7 cellular contexts compared by ENCODE assay signal in genomic region chr12:112198120-112198733, GRCh38.
A peak's percentile ranks its signal among the peaks of the same experiment; 100 is the strongest.
DNase-seq lines count a peak whose midpoint lies in the region; ATAC-seq and TF ChIP-seq lines count a peak whose summit lies in the region.

No MANE protein-coding gene starts in this region.

- DNase-seq in GM04504 (ENCODE audit: low read depth) (peak; percentile 14), MM.1S (peak; percentile 23), SKM-1 (lab: John Stamatoyannopoulos, UW; ENCODE audit: unreplicated experiment) (peak; percentile 7), anterior cingulate cortex (lab: John Stamatoyannopoulos, UW) (peak in 42 of 58 donors; percentile 2 to 70 (median 22)), iPS DF 19.7 (ENCODE audit: low read depth, low spot score) (peak; percentile 60)
- DNase-seq in stimulated activated CD4-positive, alpha-beta T cell treated with anti-CD3 and anti-CD28 coated beads, Interleukin-12 subunit alpha, Interleukin-12 subunit beta, amount 100 ng/mL, for 48 hours (ENCODE audit: low read depth in 2 of 3, low spot score in 1 of 3) = peak; percentile 29 to 39 (median 30)

- no peak overlapping the region for H2AFZ ChIP-seq in MM.1S (ENCODE audit: low read length)

- no peaks in the 10 kb centered on the region for H3K36me3 ChIP-seq in MM.1S (replicated peaks; ENCODE audit: insufficient read depth, low read length)

- H3K27me3 ChIP-seq in MM.1S (replicated peaks; ENCODE audit: insufficient read depth, low read length) = no peaks in the 10 kb centered on the region

- H3K27ac ChIP-seq in MM.1S (ENCODE audit: low read length) = no peak overlapping the region

- no peaks in the 10 kb centered on the region for H4K20me1 ChIP-seq in MM.1S (ENCODE audit: insufficient read depth, low read length)

- H3K9me2 ChIP-seq in MM.1S (replicated peaks; ENCODE audit: insufficient read depth, low read length) = no peaks in the 10 kb centered on the region

- H3K9me3 ChIP-seq in MM.1S (replicated peaks; ENCODE audit: insufficient read depth, low read length) = no peaks in the 10 kb centered on the region

- H3K79me2 ChIP-seq in MM.1S (ENCODE audit: low read length) = no peaks in the 10 kb centered on the region

- no peak for ATAC-seq in GM18861 (IDR thresholded peaks at IDR 0.05; ENCODE audit: unreplicated experiment)

- H3K4me1 ChIP-seq in MM.1S (ENCODE audit: low read length) = no peaks in the 10 kb centered on the region

- no peak overlapping the region for H3K9ac ChIP-seq in MM.1S (ENCODE audit: low read length)

- no peaks in the 10 kb centered on the region for H3F3A ChIP-seq in MM.1S (ENCODE audit: insufficient read depth, low read length)

- no peak overlapping the region for H3K4me2 ChIP-seq in MM.1S (ENCODE audit: low read depth, low read length)

- peak; percentile 31 for TF ChIP-seq CTCF in MM.1S (IDR thresholded peaks at IDR 0.05; ENCODE audit: low read length)

- no peak overlapping the region for H3K4me3 ChIP-seq in MM.1S (ENCODE audit: low read length)

Comparison
In these comparisons a context has a peak if more than half of its experiments do, and no peak if none do; other contexts are left out.
1. DNase-seq: peak in every context shown above with its lines; median percentile 60 in iPS DF 19.7; 30 in stimulated activated CD4-positive, alpha-beta T cell treated with anti-CD3 and anti-CD28 coated beads, Interleukin-12 subunit alpha, Interleukin-12 subunit beta, amount 100 ng/mL, for 48 hours; 23 in MM.1S; 22 in anterior cingulate cortex; 14 in GM04504; 7 in SKM-1.